10 cellular contexts compared by ENCODE assay signal in genomic region chr21:26115346-26115745, GRCh38. TPM values are rescaled to one million over a fixed set of nuclear protein-coding genes. Genes with fewer than 3 reads are reported as not detected.
DNase-seq lines count a peak whose midpoint lies in the region; ATAC-seq, FAIRE-seq and TF ChIP-seq lines count a peak whose summit lies in the region.
"Had no signal": no experiment of that assay in that cellular context is flagged by ENCODE, and none has a peak within 500 bp of the region (broad histone marks: within the 10 kb centered on the region; RNA-seq: fewer than 3 reads in every experiment).

No MANE protein-coding gene starts in this region.

- no peak overlapping the region for H3K4me2 ChIP-seq in HepG2 (ENCODE audit: low read depth, low read length)

- TF ChIP-seq CTCF in HepG2 (CRISPR knock-in tag; IDR thresholded peaks at IDR 0.05) = no peak
- TF ChIP-seq CTCF in right lobe of liver (IDR thresholded peaks at IDR 0.05) = no peak
- no peak for TF ChIP-seq CTCF in glutamatergic neuron (IDR thresholded peaks at IDR 0.05; ENCODE audit: partially characterized antibody, unreplicated experiment)
- TF ChIP-seq CTCF in ascending aorta (IDR thresholded peaks at IDR 0.05) = no peak

- peaks cover 40% of the 10 kb centered on the region for H3K4me1 Mint-ChIP-seq in glutamatergic neuron (ENCODE audit: low read depth, unreplicated experiment)
- H3K4me1 Mint-ChIP-seq: stimulated activated naive CD8-positive, alpha-beta T cell treated with anti-CD3 and anti-CD28 coated beads, Interleukin-15, amount 100 ng/mL, for 72 hours had no signal

- H3K36me3 ChIP-seq in HepG2 (replicated peaks in 1 of 2; ENCODE audit: control insufficient read depth in 1 of 2, insufficient read depth in 2 of 2, low read length in 2 of 2) = peaks cover 0 to 1% of the 10 kb centered on the region in 2 experiments; a peak in 2 of 5 replicates
- H3K36me3 ChIP-seq in right lobe of liver = no peaks in the 10 kb centered on the region
- H3K36me3 ChIP-seq in ascending aorta = peaks cover 0 to 3% of the 10 kb centered on the region in 2 donors

- no peak overlapping the region for H2AFZ ChIP-seq in HepG2 (ENCODE audit: low read length)

- TF ChIP-seq RAD21 in HepG2 (CRISPR knock-in tag; IDR thresholded peaks at IDR 0.05) = no peak

- no peak overlapping the region for H3K9ac ChIP-seq in HepG2 (ENCODE audit: insufficient read depth, low read depth, low read length)

- H3K9me3 ChIP-seq in HepG2 (ENCODE audit: low read length) (no peaks in the 10 kb centered on the region), right lobe of liver (no peaks in the 10 kb centered on the region), ascending aorta (no peaks in the 10 kb centered on the region)

- H3K27ac ChIP-seq in HepG2 (ENCODE audit: extremely low read length, insufficient read depth, low read length) = no peak overlapping the region
- no peak overlapping the region for H3K27ac ChIP-seq in right lobe of liver
- H3K27ac ChIP-seq in ascending aorta = no peak overlapping the region

- H3K9me3 Mint-ChIP-seq in glutamatergic neuron (ENCODE audit: unreplicated experiment) = peaks cover 15% of the 10 kb centered on the region
- H3K9me3 Mint-ChIP-seq: activated B cell treated with CpG ODN at 0.5 μM for 24 hours; stimulated activated naive CD8-positive, alpha-beta T cell treated with anti-CD3 and anti-CD28 coated beads, Interleukin-15, amount 100 ng/mL, for 72 hours had no signal

- H3K27me3 Mint-ChIP-seq in glutamatergic neuron (ENCODE audit: unreplicated experiment) = peaks cover 4% of the 10 kb centered on the region
- H3K27me3 Mint-ChIP-seq: activated B cell treated with CpG ODN at 0.5 μM for 24 hours; stimulated activated naive CD8-positive, alpha-beta T cell treated with anti-CD3 and anti-CD28 coated beads, Interleukin-15, amount 100 ng/mL, for 72 hours had no signal

- H4K20me1 ChIP-seq in HepG2 (ENCODE audit: insufficient read depth, low read length) = peaks cover 7% of the 10 kb centered on the region

- H3K27me3 ChIP-seq in HepG2 (ENCODE audit: control insufficient read depth in 1 of 2, insufficient read depth in 2 of 2, low read length in 2 of 2) (no peaks in the 10 kb centered on the region), right lobe of liver (no peaks in the 10 kb centered on the region), ascending aorta (no peaks in the 10 kb centered on the region)

- H3K4me3 ChIP-seq in HepG2 (replicated peaks in 1 of 3; ENCODE audit: insufficient read depth in 1 of 3, low read depth in 2 of 3, low read length in 3 of 3) (no peak overlapping the region), right lobe of liver (no peak overlapping the region), ascending aorta (no peak overlapping the region)

- DNase-seq in HepG2 (ENCODE audit: low spot score) = no peak
- no peak for DNase-seq in right lobe of liver
- DNase-seq in SHP77 treated with DMSO at 0.1 percent for 48 hours (lab: John Stamatoyannopoulos, UW) = peak; percentile 4
- no peak for DNase-seq in glutamatergic neuron
- no peak for DNase-seq in ascending aorta (ENCODE audit: low spot score in 2 of 2)
- DNase-seq in DMS114 treated with DMSO at 0.1 percent for 48 hours (lab: John Stamatoyannopoulos, UW; ENCODE audit: unreplicated experiment) = no peak
- DNase-seq in activated naive CD4-positive, alpha-beta T cell (lab: John Stamatoyannopoulos, UW) = no peak
- DNase-seq: activated B cell treated with CpG ODN at 0.5 μM for 24 hours; stimulated activated naive CD8-positive, alpha-beta T cell treated with anti-CD3 and anti-CD28 coated beads, Interleukin-15, amount 100 ng/mL, for 72 hours had no signal

- no peak for ATAC-seq in HepG2
- ATAC-seq in right lobe of liver = no peak
- no peak for ATAC-seq in HG03045 (IDR thresholded peaks at IDR 0.05; ENCODE audit: unreplicated experiment)
- ATAC-seq: stimulated activated naive CD8-positive, alpha-beta T cell treated with anti-CD3 and anti-CD28 coated beads, Interleukin-15, amount 100 ng/mL, for 72 hours had no signal

- intact Hi-C loops in HepG2 (cut with micrococcal nuclease; ENCODE audit: unreplicated experiment) = no loop called here
- intact Hi-C loops in right lobe of liver (cut with DNase I) = no loop called here
- intact Hi-C loops in ascending aorta (cut with DNase I) = no loop called here

- no peak for FAIRE-seq in HepG2 (lab: Jason Lieb, UNC)

- no peak for TF ChIP-seq POLR2A in HepG2 (IDR thresholded peaks at IDR 0.05; ENCODE audit: insufficient read depth in 1 of 2, low read depth in 2 of 2, low read length in 2 of 2)
- no peak for TF ChIP-seq POLR2A in right lobe of liver (IDR thresholded peaks at IDR 0.05)

- 71% methylated on average over 2 of the region's 2 CpGs for WGBS in HepG2 (ENCODE audit: low lambda C conversion rate)
- 53% methylated on average over 2 of the region's 2 CpGs for WGBS in right lobe of liver (ENCODE audit: insufficient coverage, low coverage, low lambda C conversion rate, missing lambda C conversion rate)

- in situ Hi-C loops in HepG2 (cut with HindIII; ENCODE audit: extremely low pct_ligation_motif_present, low pct_unique_long_range_greater_than_20kb) = no loop called here

- H3K4me1 ChIP-seq in HepG2 (ENCODE audit: insufficient read depth, low read length) = peaks cover 17% of the 10 kb centered on the region
- no peaks in the 10 kb centered on the region for H3K4me1 ChIP-seq in right lobe of liver
- peaks cover 4 to 14% of the 10 kb centered on the region in 2 donors for H3K4me1 ChIP-seq in ascending aorta

- POLR2A ChIA-PET in HepG2 (lab: Yijun Ruan, JAX) = no interaction called here

- peak overlapping the region; percentile 94 for H3K27ac Mint-ChIP-seq in glutamatergic neuron (ENCODE audit: unreplicated experiment)
- H3K27ac Mint-ChIP-seq: activated B cell treated with CpG ODN at 0.5 μM for 24 hours; stimulated activated naive CD8-positive, alpha-beta T cell treated with anti-CD3 and anti-CD28 coated beads, Interleukin-15, amount 100 ng/mL, for 72 hours had no signal

- peak overlapping the region; percentile 37 for H3K4me3 Mint-ChIP-seq in glutamatergic neuron (ENCODE audit: unreplicated experiment)
- H3K4me3 Mint-ChIP-seq: activated B cell treated with CpG ODN at 0.5 μM for 24 hours; stimulated activated naive CD8-positive, alpha-beta T cell treated with anti-CD3 and anti-CD28 coated beads, Interleukin-15, amount 100 ng/mL, for 72 hours had no signal

- H3K36me3 Mint-ChIP-seq in glutamatergic neuron (ENCODE audit: unreplicated experiment) = no peaks in the 10 kb centered on the region

- H3K79me2 ChIP-seq in HepG2 (ENCODE audit: insufficient read depth, low read length) = peaks cover 6% of the 10 kb centered on the region

- no TSS peak for BruUV-seq in HepG2 (replicated peaks; lab: Mats Ljungman, UMichigan)

- CTCF ChIA-PET in HepG2 (lab: Yijun Ruan, JAX; ENCODE audit: low intra/inter-chr PET ratio, low total read pairs) = no interaction called here

- no peak for TF ChIP-seq EP300 in HepG2 (IDR thresholded peaks at IDR 0.05; ENCODE audit: low read depth in 2 of 2, low read length in 2 of 2)
- no peak for TF ChIP-seq EP300 in HepG2 (CRISPR knock-in tag; IDR thresholded peaks at IDR 0.05; ENCODE audit: borderline replicate concordance)

TF ChIP-seq in HepG2, 621 proteins besides CTCF, POLR2A, EP300 and RAD21:
- TF ChIP-seq PHB2 (IDR thresholded peaks at IDR 0.05; ENCODE audit: partially characterized antibody) (no peak), ZNF652 (CRISPR knock-in tag; IDR thresholded peaks at IDR 0.05; ENCODE audit: borderline replicate concordance, low read depth) (0 out of 2 replicates have a peak, but pooled peaks have one; percentile 18)

RNA-seq across cellular contexts. Expression of gene APP, which starts 55.2 kb away (rescaled TPM):
- total RNA-seq in HepG2 (2016; rRNA removed; fragmentation: Illumina TruSeq; extraction: Trizol) = 33.6 and 70.6 TPM in 2 replicates
- total RNA-seq in HepG2 (2016; cell fraction: cytosol; rRNA removed; fragmentation: Illumina TruSeq; extraction: Trizol; ENCODE audit: low read depth) = 4.5 and 4.6 TPM in 2 replicates
- 27.5 and 74.9 TPM in 2 replicates for total RNA-seq in HepG2 (2016; cell fraction: insoluble cytoplasmic fraction; rRNA removed; fragmentation: Illumina TruSeq; extraction: Trizol)
- 9.0 and 10.2 TPM in 2 replicates for total RNA-seq in HepG2 (2016; cell fraction: membrane; rRNA removed; fragmentation: Illumina TruSeq; extraction: Trizol)
- 82.2 and 98.5 TPM in 2 replicates for total RNA-seq in HepG2 (2016; cell fraction: nucleus; rRNA removed; fragmentation: Illumina TruSeq; extraction: Trizol)
- 262 and 315 TPM in 2 replicates for polyA plus RNA-seq in HepG2 (2011; rRNA removed)
- 227 and 358 TPM in 2 replicates for polyA plus RNA-seq in HepG2 (2011; cell fraction: cytosol; rRNA removed)
- 144 and 194 TPM in 2 replicates for polyA plus RNA-seq in HepG2 (2011; cell fraction: nucleus; rRNA removed)
- 183 and 345 TPM in 2 replicates for polyA plus RNA-seq in HepG2 (2012)
- polyA plus RNA-seq in HepG2 (2016; cell fraction: cytosol; fragmentation: Illumina TruSeq; extraction: Trizol; ENCODE audit: low read depth) = 4.5 and 4.7 TPM in 2 replicates
- polyA plus RNA-seq in HepG2 (2016; cell fraction: insoluble cytoplasmic fraction; fragmentation: Illumina TruSeq; extraction: Trizol; ENCODE audit: low read depth) = 41.3 and 45.6 TPM in 2 replicates
- 6.6 and 9.0 TPM in 2 replicates for polyA plus RNA-seq in HepG2 (2016; cell fraction: membrane; fragmentation: Illumina TruSeq; extraction: Trizol; ENCODE audit: low read depth)
- polyA plus RNA-seq in HepG2 (2016; cell fraction: nucleus; fragmentation: Illumina TruSeq; extraction: Trizol; ENCODE audit: insufficient read depth, low read depth) = 116 and 117 TPM in 2 replicates
- polyA minus RNA-seq in HepG2 (2011; rRNA and poly(A)+ RNA removed; ENCODE audit: low replicate concordance) = 307 and 343 TPM in 2 replicates
- polyA minus RNA-seq in HepG2 (2011; cell fraction: cytosol; rRNA and poly(A)+ RNA removed) = 128 and 205 TPM in 2 replicates
- 217 and 256 TPM in 2 replicates for polyA minus RNA-seq in HepG2 (2011; cell fraction: nucleus; rRNA and poly(A)+ RNA removed)
- total RNA-seq in right lobe of liver = 100 to 1,000 TPM; 127 to 262 (median 208) TPM
- total RNA-seq in glutamatergic neuron (ENCODE audit: unreplicated experiment) = 735 TPM
- 350 TPM for total RNA-seq in ascending aorta
